ENCODE assay signal across 12 cellular contexts in genomic region chr18:60894254-60894945, GRCh38.
"Had no signal": no experiment of that assay in that cellular context is flagged by ENCODE, and none has a peak within 500 bp of the region (broad histone marks: within the 10 kb centered on the region; RNA-seq: fewer than 3 reads in every experiment).

No MANE protein-coding gene starts in this region.

- H3K36me3 ChIP-seq: thyroid gland, uterus had no signal

- H3K4me3 ChIP-seq: hepatocyte, thyroid gland, uterus had no signal

- H3K27ac ChIP-seq: hepatocyte, parathyroid adenoma, thyroid gland, uterus had no signal

- H3K27ac Mint-ChIP-seq: activated B cell treated with CpG ODN at 0.5 μM for 24 hours; activated CD4-positive, alpha-beta T cell treated with anti-CD3 and anti-CD28 coated beads, Interleukin-2, amount 10 ng/mL, durations not matched to agents 7 days and 5 days; T-helper 17 cell had no signal

- H3K4me1 ChIP-seq: parathyroid adenoma, thyroid gland, uterus had no signal

- DNase-seq: activated B cell treated with CpG ODN at 0.5 μM for 24 hours; activated CD4-positive, alpha-beta T cell treated with anti-CD3 and anti-CD28 coated beads, Interleukin-2, amount 10 ng/mL, durations not matched to agents 7 days and 5 days; activated CD8-positive, alpha-beta memory T cell treated with anti-CD3 and anti-CD28 coated beads for 24 hours; activated naive CD4-positive, alpha-beta T cell treated with Interleukin-2 at 50 U/mL for 16 hours; dermis blood vessel endothelial cell; kidney glomerular epithelial cell; T-helper 17 cell; thyroid gland; uterus had no signal

- H3K27me3 ChIP-seq: hepatocyte, thyroid gland, uterus had no signal

- ATAC-seq: T-helper 17 cell had no signal

- H3K4me1 Mint-ChIP-seq: activated B cell treated with CpG ODN at 0.5 μM for 24 hours; activated CD4-positive, alpha-beta T cell treated with anti-CD3 and anti-CD28 coated beads, Interleukin-2, amount 10 ng/mL, durations not matched to agents 7 days and 5 days; central memory CD8-positive, alpha-beta T cell; T-helper 17 cell had no signal

- H3K9me3 Mint-ChIP-seq: activated CD4-positive, alpha-beta T cell treated with anti-CD3 and anti-CD28 coated beads, Interleukin-2, amount 10 ng/mL, durations not matched to agents 7 days and 5 days had no signal

- H3K4me3 Mint-ChIP-seq: activated B cell treated with CpG ODN at 0.5 μM for 24 hours; activated CD4-positive, alpha-beta T cell treated with anti-CD3 and anti-CD28 coated beads, Interleukin-2, amount 10 ng/mL, durations not matched to agents 7 days and 5 days; central memory CD8-positive, alpha-beta T cell; T-helper 17 cell had no signal

- H3K27me3 Mint-ChIP-seq: activated B cell treated with CpG ODN at 0.5 μM for 24 hours; activated CD4-positive, alpha-beta T cell treated with anti-CD3 and anti-CD28 coated beads, Interleukin-2, amount 10 ng/mL, durations not matched to agents 7 days and 5 days; central memory CD8-positive, alpha-beta T cell; T-helper 17 cell had no signal

- H3K9me3 ChIP-seq: thyroid gland, uterus had no signal
